In genomic region chr3:56917337-56917697, GRCh38 we compare ENCODE assay signal across 15 cellular contexts.
DNase-seq lines count a peak whose midpoint lies in the region; ATAC-seq, FAIRE-seq and TF ChIP-seq lines count a peak whose summit lies in the region.
"Had no signal": no experiment of that assay in that cellular context is flagged by ENCODE, and none has a peak within 500 bp of the region (broad histone marks: within the 10 kb centered on the region; RNA-seq: fewer than 3 reads in every experiment).

No MANE protein-coding gene starts in this region.

- H3K9me3 ChIP-seq in CD4-positive, alpha-beta T cell (ENCODE audit: control insufficient read depth, low read length): no peaks in the 10 kb centered on the region
- H3K9me3 ChIP-seq: tibial artery had no signal

- no peaks in the 10 kb centered on the region for H3K9me3 Mint-ChIP-seq in CD4-positive, alpha-beta T cell
- no peaks in the 10 kb centered on the region for H3K9me3 Mint-ChIP-seq in activated T-helper 1 cell treated with anti-CD3 and anti-CD28 coated beads, Interleukin-12 subunit alpha, Interleukin-12 subunit beta, Interleukin-2, Interleukin-4 antibody, amounts not matched to agents 30 ng/mL and 10 ng/mL and 1 ng/mL, durations not matched to agents 14 hours and 24 hours and 36 hours
- H3K9me3 Mint-ChIP-seq in natural killer cell (no peaks in the 10 kb centered on the region), endothelial cell (ENCODE audit: unreplicated experiment) (no peaks in the 10 kb centered on the region)

- peaks cover 90% of the 10 kb centered on the region for H3K4me1 Mint-ChIP-seq in CD4-positive, alpha-beta T cell (ENCODE audit: low read depth)
- H3K4me1 Mint-ChIP-seq in activated T-helper 1 cell treated with anti-CD3 and anti-CD28 coated beads, Interleukin-12 subunit alpha, Interleukin-12 subunit beta, Interleukin-2, Interleukin-4 antibody, amounts not matched to agents 30 ng/mL and 10 ng/mL and 1 ng/mL, durations not matched to agents 14 hours and 24 hours and 36 hours (ENCODE audit: low read depth): peaks cover 81% of the 10 kb centered on the region
- H3K4me1 Mint-ChIP-seq in natural killer cell: peaks cover 58 to 69% of the 10 kb centered on the region in 2 donors
- peaks cover 30% of the 10 kb centered on the region for H3K4me1 Mint-ChIP-seq in endothelial cell (ENCODE audit: unreplicated experiment)

- POLR2A ChIA-PET in CD4-positive, alpha-beta T cell (lab: Charles Lee): interaction anchor here (0.8 to 5.5 kb wide), 18 partner anchors 10 to 235 kb away, joined by 3 to 91 read pairs (median 4); partner anchors contain the start of genes ARHGEF3 and TASOR

- TF ChIP-seq CTCF in CD4-positive, alpha-beta T cell (IDR thresholded peaks at IDR 0.05): no peak
- no peak for TF ChIP-seq CTCF in natural killer cell (IDR thresholded peaks at IDR 0.05)
- TF ChIP-seq CTCF in endothelial cell (IDR thresholded peaks at IDR 0.05; ENCODE audit: unreplicated experiment): no peak

- peak overlapping the region; percentile 75 for H3K27ac ChIP-seq in CD4-positive, alpha-beta T cell (ENCODE audit: low read depth, low read length)
- H3K27ac ChIP-seq: tibial artery had no signal

- FAIRE-seq in GM19239 (lab: Jason Lieb, UNC): peak; percentile 11
- FAIRE-seq: H1, keratinocyte had no signal

- peak overlapping the region; percentile 94 for H3K27ac Mint-ChIP-seq in CD4-positive, alpha-beta T cell
- H3K27ac Mint-ChIP-seq in activated T-helper 1 cell treated with anti-CD3 and anti-CD28 coated beads, Interleukin-12 subunit alpha, Interleukin-12 subunit beta, Interleukin-2, Interleukin-4 antibody, amounts not matched to agents 30 ng/mL and 10 ng/mL and 1 ng/mL, durations not matched to agents 14 hours and 24 hours and 36 hours: peak overlapping the region; percentile 88
- H3K27ac Mint-ChIP-seq in natural killer cell (peak overlapping the region; percentile 80 to 85), endothelial cell (ENCODE audit: unreplicated experiment) (no peak overlapping the region)
- H3K27ac Mint-ChIP-seq: progenitor cell of endocrine pancreas had no signal

- no peaks in the 10 kb centered on the region for H3K27me3 ChIP-seq in CD4-positive, alpha-beta T cell (ENCODE audit: control insufficient read depth, insufficient read depth, low read length)
- H3K27me3 ChIP-seq: tibial artery had no signal

- CTCF ChIA-PET in CD4-positive, alpha-beta T cell (lab: Charles Lee): interaction anchor here (0.8 to 5.0 kb wide), 5 partner anchors 10 to 118 kb away, joined by 3 to 17 read pairs (median 5); no protein-coding TSS in a partner anchor

- no peaks in the 10 kb centered on the region for H3K27me3 Mint-ChIP-seq in CD4-positive, alpha-beta T cell
- no peaks in the 10 kb centered on the region for H3K27me3 Mint-ChIP-seq in activated T-helper 1 cell treated with anti-CD3 and anti-CD28 coated beads, Interleukin-12 subunit alpha, Interleukin-12 subunit beta, Interleukin-2, Interleukin-4 antibody, amounts not matched to agents 30 ng/mL and 10 ng/mL and 1 ng/mL, durations not matched to agents 14 hours and 24 hours and 36 hours (ENCODE audit: insufficient read depth)
- H3K27me3 Mint-ChIP-seq in natural killer cell (ENCODE audit: low read depth in 2 of 2): no peaks in the 10 kb centered on the region
- no peaks in the 10 kb centered on the region for H3K27me3 Mint-ChIP-seq in endothelial cell (ENCODE audit: unreplicated experiment)

- no peak for DNase-seq in CD4-positive, alpha-beta T cell
- DNase-seq in GM19239 (ENCODE audit: insufficient read length, low spot score) (no peak), natural killer cell (no peak), AG08395 (ENCODE audit: low spot score) (no peak), endothelial cell (ENCODE audit: low spot score) (no peak), NCI-H2227 (lab: John Stamatoyannopoulos, UW; ENCODE audit: unreplicated experiment) (no peak)
- DNase-seq in activated T-helper 1 cell treated with anti-CD3 and anti-CD28 coated beads, Interleukin-12 subunit alpha, Interleukin-12 subunit beta, Interleukin-2, Interleukin-4 antibody, amounts not matched to agents 30 ng/mL and 10 ng/mL and 1 ng/mL, durations not matched to agents 14 hours and 24 hours and 36 hours (ENCODE audit: low spot score): no peak
- DNase-seq: amygdala, erythroblast, GF-D8, tibial artery had no signal

- intact Hi-C loops in CD4-positive, alpha-beta T cell (cut with DNase I, micrococcal nuclease): loop anchor here (2.0 to 5.0 kb wide), 6 partner anchors 40 to 235 kb away; partner anchors contain the start of genes ARHGEF3 (in 2 of the 2) and TASOR (in 1 of the 2)
- intact Hi-C loops in activated T-helper 1 cell treated with anti-CD3 and anti-CD28 coated beads, Interleukin-12 subunit alpha, Interleukin-12 subunit beta, Interleukin-2, Interleukin-4 antibody, amounts not matched to agents 30 ng/mL and 10 ng/mL and 1 ng/mL, durations not matched to agents 14 hours and 24 hours and 36 hours (cut with micrococcal nuclease): loop anchor here (5.0 kb wide), 4 partner anchors 215 to 360 kb away; partner anchors contain the start of genes APPL1, CCDC66 and TASOR
- intact Hi-C loops in natural killer cell (cut with micrococcal nuclease): loop anchor here (5.0 to 10.0 kb wide), 3 partner anchors 47 to 215 kb away; partner anchors contain the start of gene ARHGEF3

- ATAC-seq in CD4-positive, alpha-beta T cell (ENCODE audit: poor library complexity): no peak
- ATAC-seq in natural killer cell: no peak
- ATAC-seq: Right ventricle myocardium inferior had no signal

- H3K4me3 Mint-ChIP-seq in CD4-positive, alpha-beta T cell: peak overlapping the region; percentile 92
- H3K4me3 Mint-ChIP-seq in activated T-helper 1 cell treated with anti-CD3 and anti-CD28 coated beads, Interleukin-12 subunit alpha, Interleukin-12 subunit beta, Interleukin-2, Interleukin-4 antibody, amounts not matched to agents 30 ng/mL and 10 ng/mL and 1 ng/mL, durations not matched to agents 14 hours and 24 hours and 36 hours: peak overlapping the region; percentile 73
- peak overlapping the region; percentile 86 for H3K4me3 Mint-ChIP-seq in natural killer cell
- H3K4me3 Mint-ChIP-seq in endothelial cell (ENCODE audit: unreplicated experiment): no peak overlapping the region

- H3K36me3 Mint-ChIP-seq in CD4-positive, alpha-beta T cell (ENCODE audit: low read depth): peaks cover 17% of the 10 kb centered on the region
- H3K36me3 Mint-ChIP-seq in activated T-helper 1 cell treated with anti-CD3 and anti-CD28 coated beads, Interleukin-12 subunit alpha, Interleukin-12 subunit beta, Interleukin-2, Interleukin-4 antibody, amounts not matched to agents 30 ng/mL and 10 ng/mL and 1 ng/mL, durations not matched to agents 14 hours and 24 hours and 36 hours (ENCODE audit: low read depth): peaks cover 4% of the 10 kb centered on the region
- H3K36me3 Mint-ChIP-seq in natural killer cell: no peaks in the 10 kb centered on the region
- H3K36me3 Mint-ChIP-seq in endothelial cell (ENCODE audit: low read depth, unreplicated experiment): no peaks in the 10 kb centered on the region
